1 cellular context compared by ENCODE assay signal in genomic region chr14:23070262-23071129, GRCh38.
TF ChIP-seq lines count a peak whose summit lies in the region.

No MANE protein-coding gene starts in this region.

TF ChIP-seq in IMR-90, 13 proteins besides CTCF, POLR2A, EP300 and RAD21 (continued from another document):
- no peak for TF ChIP-seq ELK1 (IDR thresholded peaks at IDR 0.05; ENCODE audit: borderline replicate concordance, low read depth, low read length)
- TF ChIP-seq, protein P1, sequence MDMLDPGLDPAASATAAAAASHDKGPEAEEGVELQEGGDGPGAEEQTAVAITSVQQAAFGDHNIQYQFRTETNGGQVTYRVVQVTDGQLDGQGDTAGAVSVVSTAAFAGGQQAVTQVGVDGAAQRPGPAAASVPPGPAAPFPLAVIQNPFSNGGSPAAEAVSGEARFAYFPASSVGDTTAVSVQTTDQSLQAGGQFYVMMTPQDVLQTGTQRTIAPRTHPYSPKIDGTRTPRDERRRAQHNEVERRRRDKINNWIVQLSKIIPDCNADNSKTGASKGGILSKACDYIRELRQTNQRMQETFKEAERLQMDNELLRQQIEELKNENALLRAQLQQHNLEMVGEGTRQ (IDR thresholded peaks at IDR 0.05; ENCODE audit: low read depth, low read length), result no peak
